ENCODE assay signal across 1 cellular context in the genomic region with DNA sequence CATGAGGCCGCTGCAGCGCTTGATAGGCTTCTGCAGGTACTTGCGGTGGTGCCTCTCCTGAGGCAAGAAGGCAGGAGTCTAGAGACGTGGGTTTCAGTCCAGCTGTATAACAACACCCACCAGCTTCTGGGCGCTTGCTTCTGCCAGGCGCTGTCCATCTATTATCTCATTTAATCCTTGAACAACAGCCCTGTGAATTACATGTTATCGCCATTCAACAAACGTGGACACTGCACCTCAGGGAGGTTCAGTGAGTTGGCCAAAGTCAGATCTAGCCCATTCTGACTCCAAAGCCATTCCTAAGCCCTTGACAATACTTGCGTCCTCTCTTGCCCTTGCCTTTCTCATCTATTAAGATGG.
TF ChIP-seq lines count a peak whose summit lies in the region.

No MANE protein-coding gene starts in this region.

TF ChIP-seq in GM12878, 131 proteins besides CTCF, POLR2A, EP300 and RAD21 (continued from another document):
- no peak for TF ChIP-seq RBBP5 (conservative IDR thresholded peaks at IDR 0.05)
- no peak for TF ChIP-seq NR2C2 (IDR thresholded peaks at IDR 0.05; ENCODE audit: borderline replicate concordance, control insufficient read depth, insufficient read length, low read depth)
- TF ChIP-seq RAD51 (IDR thresholded peaks at IDR 0.05), result no peak
- no peak for TF ChIP-seq FOXK2 (IDR thresholded peaks at IDR 0.05)
- no peak for TF ChIP-seq CBX3 (IDR thresholded peaks at IDR 0.05; ENCODE audit: borderline replicate concordance, low read depth)
- TF ChIP-seq, protein P1, sequence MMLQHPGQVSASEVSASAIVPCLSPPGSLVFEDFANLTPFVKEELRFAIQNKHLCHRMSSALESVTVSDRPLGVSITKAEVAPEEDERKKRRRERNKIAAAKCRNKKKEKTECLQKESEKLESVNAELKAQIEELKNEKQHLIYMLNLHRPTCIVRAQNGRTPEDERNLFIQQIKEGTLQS (IDR thresholded peaks at IDR 0.05; ENCODE audit: borderline replicate concordance, extremely low read depth, low read depth, low read length), result no peak
- no peak for TF ChIP-seq SRF (IDR thresholded peaks at IDR 0.05; ENCODE audit: low read depth in 2 of 2, low read length in 2 of 2)
- no peak for TF ChIP-seq ZZZ3 (IDR thresholded peaks at IDR 0.05; ENCODE audit: control insufficient read depth, insufficient read length, low read depth)
- no peak for TF ChIP-seq NFYA (IDR thresholded peaks at IDR 0.05; ENCODE audit: borderline replicate concordance, low read depth, low read length)
- TF ChIP-seq MYB (IDR thresholded peaks at IDR 0.05; ENCODE audit: borderline replicate concordance, low read depth, low read length), result no peak
- no peak for TF ChIP-seq MLLT1 (IDR thresholded peaks at IDR 0.05)
